12 cellular contexts compared by ENCODE assay signal in genomic region chr1:15957221-15958090, GRCh38. TPM values are rescaled to one million over a fixed set of nuclear protein-coding genes. Genes with fewer than 3 reads are reported as not detected.
DNase-seq lines count a peak whose midpoint lies in the region; ATAC-seq, FAIRE-seq and TF ChIP-seq lines count a peak whose summit lies in the region.
"Had no signal": no experiment of that assay in that cellular context is flagged by ENCODE, and none has a peak within 500 bp of the region (broad histone marks: within the 10 kb centered on the region; RNA-seq: fewer than 3 reads in every experiment).

No MANE protein-coding gene starts in this region.

- TF ChIP-seq CTCF in left ventricle myocardium inferior (IDR thresholded peaks at IDR 0.05; ENCODE audit: borderline replicate concordance): peak; percentile 20
- peak; percentile 25; the same call in 1 of the 2 replicates for TF ChIP-seq CTCF in WERI-Rb-1 (IDR thresholded peaks at IDR 0.05; ENCODE audit: low read depth, low read length)
- TF ChIP-seq CTCF in fibroblast of villous mesenchyme (IDR thresholded peaks at IDR 0.05; ENCODE audit: insufficient read depth, low read depth, low read length): peak; percentile 49

- DNase-seq in left ventricle myocardium inferior (no peak), left ventricle myocardium superior (no peak), WERI-Rb-1 (no peak), fibroblast of villous mesenchyme (ENCODE audit: low read depth) (no peak), substantia nigra (lab: John Stamatoyannopoulos, UW) (no peak), activated gamma-delta T cell treated with Interleukin-2 at 50 U/mL for 16 hours (no peak), GM19239 (ENCODE audit: insufficient read length, low spot score) (no peak)
- DNase-seq: mucosa of descending colon, NCI-H510A had no signal

- H3K36me3 ChIP-seq in left ventricle myocardium inferior: peaks cover 5% of the 10 kb centered on the region
- H3K36me3 ChIP-seq in WERI-Rb-1: peaks cover 3% of the 10 kb centered on the region

- H3K27me3 ChIP-seq in left ventricle myocardium inferior (ENCODE audit: low read depth) (no peaks in the 10 kb centered on the region), WERI-Rb-1 (ENCODE audit: insufficient read depth, low read depth, severe bottlenecking) (no peaks in the 10 kb centered on the region)
- H3K27me3 ChIP-seq: tibial nerve had no signal

- FAIRE-seq in GM19239 (lab: Jason Lieb, UNC): no peak
- FAIRE-seq: frontal cortex had no signal

- no peaks in the 10 kb centered on the region for H3K9me3 ChIP-seq in left ventricle myocardium inferior (replicated peaks)
- no peaks in the 10 kb centered on the region for H3K9me3 ChIP-seq in WERI-Rb-1 (ENCODE audit: severe bottlenecking)
- H3K9me3 ChIP-seq: mucosa of descending colon, tibial nerve had no signal

- H3K4me3 ChIP-seq in left ventricle myocardium inferior (no peak overlapping the region), WERI-Rb-1 (ENCODE audit: low read depth, low read length) (no peak overlapping the region), fibroblast of villous mesenchyme (ENCODE audit: low read depth, low read length) (no peak overlapping the region)
- H3K4me3 ChIP-seq: mucosa of descending colon, tibial nerve had no signal

- intact Hi-C loops in left ventricle myocardium inferior (cut with micrococcal nuclease): no loop called here
- intact Hi-C loops in left ventricle myocardium superior (cut with micrococcal nuclease): no loop called here

- ATAC-seq in left ventricle myocardium superior (no peak), GM18498 (IDR thresholded peaks at IDR 0.05; ENCODE audit: unreplicated experiment) (no peak)
- ATAC-seq: mucosa of descending colon had no signal

- peaks cover 70% of the 10 kb centered on the region for H3K4me1 ChIP-seq in left ventricle myocardium inferior

- no peak overlapping the region for H3K27ac ChIP-seq in left ventricle myocardium inferior (replicated peaks)
- no peak overlapping the region for H3K27ac ChIP-seq in WERI-Rb-1
- H3K27ac ChIP-seq in substantia nigra (ENCODE audit: low read depth, low read length, poor library complexity, severe bottlenecking): peak overlapping the region; percentile 26
- H3K27ac ChIP-seq: tibial nerve had no signal

RNA-seq across cellular contexts. Expression of gene ZBTB17, which starts 18.4 kb away (rescaled TPM):
- 24.7 TPM for total RNA-seq in left ventricle myocardium inferior
- 27.3 TPM for total RNA-seq in left ventricle myocardium superior
- 22.5 and 31.5 TPM in 2 replicates for total RNA-seq in fibroblast of villous mesenchyme

RNA-seq across cellular contexts. Expression of gene SRARP, which starts 46.6 kb away (rescaled TPM):
- total RNA-seq in left ventricle myocardium inferior: 1.0 TPM
- total RNA-seq in left ventricle myocardium superior: 0.84 TPM
- total RNA-seq in fibroblast of villous mesenchyme: not detected in 2 replicates
- total RNA-seq: mucosa of descending colon had no signal
